In the genomic region with DNA sequence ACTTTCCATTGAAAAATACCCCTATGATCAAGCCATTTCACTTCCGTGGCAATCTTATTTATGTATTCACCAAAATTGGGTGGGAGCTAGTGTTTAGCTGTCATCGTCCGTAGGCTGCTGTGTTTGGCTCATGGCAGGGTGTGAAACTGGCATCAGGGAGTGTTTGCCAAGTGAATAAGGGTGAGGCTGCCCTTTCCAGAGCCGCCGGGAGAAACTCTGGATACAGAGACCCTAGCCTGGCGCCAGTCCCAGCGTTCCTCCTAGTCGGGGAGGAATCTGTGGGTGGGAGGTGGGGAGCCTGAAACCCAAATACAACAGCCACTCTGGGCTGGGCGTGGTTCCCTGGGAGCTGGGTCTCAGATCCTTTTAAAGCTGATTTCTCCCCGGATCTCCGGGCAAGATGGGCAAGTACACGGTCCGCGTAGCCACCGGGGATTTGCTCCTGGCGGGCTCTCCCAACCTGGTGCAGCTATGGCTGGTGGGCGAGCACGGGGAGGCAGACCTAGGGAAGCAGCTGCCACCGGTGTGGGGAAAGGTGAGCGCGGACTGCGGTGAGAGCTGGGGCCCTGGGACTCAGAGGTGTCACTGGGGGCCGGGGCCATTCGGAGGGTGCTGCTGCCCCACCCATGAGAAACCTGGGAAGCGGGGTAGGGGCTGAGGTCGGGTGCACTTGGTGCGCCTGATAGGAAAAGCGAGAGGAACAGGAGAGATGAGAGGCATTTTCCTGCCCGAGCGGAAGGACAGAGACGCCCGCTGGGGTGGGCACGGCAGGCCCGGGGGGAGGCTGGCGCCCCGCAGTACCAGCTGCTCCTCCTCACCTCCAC, we compare ENCODE assay signal across 16 cellular contexts.
DNase-seq lines count a peak whose midpoint lies in the region; ATAC-seq, FAIRE-seq and TF ChIP-seq lines count a peak whose summit lies in the region.
"Had no signal": no experiment of that assay in that cellular context is flagged by ENCODE, and none has a peak within 500 bp of the region (broad histone marks: within the 10 kb centered on the region; RNA-seq: fewer than 3 reads in every experiment).

No MANE protein-coding gene starts in this region.

- H3K23ac ChIP-seq in neuronal stem cell (ENCODE audit: low read depth, low read length, poor library complexity), result peak overlapping the region; percentile 13

- FAIRE-seq in bronchial epithelial cell (lab: Jason Lieb, UNC) (no peak), GM12892 (lab: Jason Lieb, UNC) (no peak)

- DNase-seq in GM23248, result no peak
- no peak for DNase-seq in bronchial epithelial cell (ENCODE audit: low read depth)
- no peak for DNase-seq in neuronal stem cell (ENCODE audit: low spot score)
- no peak for DNase-seq in GM12892 (ENCODE audit: insufficient read length)
- no peak for DNase-seq in psoas muscle
- DNase-seq: activated effector memory CD4-positive, alpha-beta T cell treated with Interleukin-2 at 50 U/mL for 16 hours; DMS79 treated with DMSO at 0.1 percent for 48 hours; midbrain; NCI-H1417 treated with DMSO at 0.1 percent for 48 hours; NCI-H526 treated with DMSO at 0.1 percent for 48 hours; Right ventricle myocardium superior; stimulated activated CD4-positive, alpha-beta T cell treated with anti-CD3 and anti-CD28 coated beads, Interleukin-12 subunit alpha, Interleukin-12 subunit beta, amount 100 ng/mL, for 4 hours had no signal

- H2BK5ac ChIP-seq in neuronal stem cell (ENCODE audit: low read length), result no peak overlapping the region

- H4K8ac ChIP-seq in neuronal stem cell (ENCODE audit: low read depth, low read length), result no peak overlapping the region

- H3K4me1 ChIP-seq in GM23248 (ENCODE audit: insufficient read depth) (no peaks in the 10 kb centered on the region), iPS-15b (ENCODE audit: control insufficient read depth, insufficient read depth, low read length) (no peaks in the 10 kb centered on the region), neuronal stem cell (ENCODE audit: control insufficient read depth in 2 of 2, insufficient read depth in 1 of 2, low read depth in 1 of 2, low read length in 2 of 2) (peaks cover 3 to 6% of the 10 kb centered on the region in 2 donors), psoas muscle (no peaks in the 10 kb centered on the region)

- no peak overlapping the region for H3K4ac ChIP-seq in neuronal stem cell (ENCODE audit: low read length)

- ATAC-seq in HG03175 (IDR thresholded peaks at IDR 0.05; ENCODE audit: unreplicated experiment) (no peak), GM21786 (IDR thresholded peaks at IDR 0.05; ENCODE audit: unreplicated experiment) (no peak), psoas muscle (no peak)
- ATAC-seq: activated naive CD8-positive, alpha-beta T cell treated with anti-CD3 and anti-CD28 coated beads, Interleukin-2, amount 50 U/mL, for 24 hours had no signal

- in situ Hi-C loops in GM23248 (cut with MboI), result no loop called here

- no peaks in the 10 kb centered on the region for H3K79me2 ChIP-seq in GM23248 (ENCODE audit: insufficient read depth)

- H3K79me1 ChIP-seq in neuronal stem cell (ENCODE audit: low read depth, low read length), result no peaks in the 10 kb centered on the region

- no peak overlapping the region for H4K91ac ChIP-seq in neuronal stem cell (ENCODE audit: low read depth, low read length, poor library complexity)

- no peaks in the 10 kb centered on the region for H3K9me2 ChIP-seq in GM23248 (ENCODE audit: insufficient read depth)

- H3K4me2 ChIP-seq in GM23248 (ENCODE audit: unreplicated experiment) (peak overlapping the region; percentile 23), neuronal stem cell (ENCODE audit: insufficient read depth, low read length, poor library complexity, severe bottlenecking) (peak overlapping the region; percentile 73)

- peak overlapping the region; percentile 28 for H3K14ac ChIP-seq in neuronal stem cell (ENCODE audit: low read length)

- peak overlapping the region; percentile 69 for H3K18ac ChIP-seq in neuronal stem cell (ENCODE audit: low read length)

- WGBS in GM23248 (ENCODE audit: low coverage in 1 of 2, low lambda C conversion rate in 2 of 2, missing lambda C conversion rate in 2 of 2), 2 experiments, result 3% methylated on average over 35 to 36 of the region's 36 CpGs
- WGBS in neuronal stem cell (ENCODE audit: extremely low coverage in 2 of 2, insufficient read length in 2 of 2, insufficient replicate concordance in 1 of 2), 2 donors, result no CpG with 5 or more reads among the region's 36 CpGs
- whole genome bisulfite sequencing in psoas muscle, 3 donors, result 9 to 12% (median 9%) methylated on average over 32 to 36 of the region's 36 CpGs

- no peak overlapping the region for H2BK12ac ChIP-seq in neuronal stem cell (ENCODE audit: low read length)

- TF ChIP-seq CTCF in bronchial epithelial cell (IDR thresholded peaks at IDR 0.05; ENCODE audit: insufficient read depth, low read length, severe bottlenecking) (no peak), psoas muscle (IDR thresholded peaks at IDR 0.05) (no peak)

- H3F3A ChIP-seq in GM23248 (ENCODE audit: insufficient read depth), result no peaks in the 10 kb centered on the region

- H3K27me3 ChIP-seq in GM23248 (replicated peaks; ENCODE audit: insufficient read depth) (peaks cover 79% of the 10 kb centered on the region), bronchial epithelial cell (ENCODE audit: control insufficient read depth, insufficient read depth, low read length) (peaks cover 3% of the 10 kb centered on the region), iPS-15b (ENCODE audit: control insufficient read depth, insufficient read depth, low read length) (no peaks in the 10 kb centered on the region), neuronal stem cell (ENCODE audit: control insufficient read depth in 3 of 3, insufficient read depth in 3 of 3, low read depth in 1 of 3, low read length in 3 of 3) (peaks cover 0 to 53% (median 3%) of the 10 kb centered on the region in 3 experiments), psoas muscle (ENCODE audit: insufficient read depth in 3 of 3, low read length in 2 of 3) (peaks cover 0 to 42% (median 11%) of the 10 kb centered on the region in 3 donors)

- H4K20me1 ChIP-seq in GM23248 (ENCODE audit: insufficient read depth), result no peaks in the 10 kb centered on the region

- peak overlapping the region; percentile 29 for H2AK5ac ChIP-seq in neuronal stem cell (ENCODE audit: low read depth, low read length)

- H2BK120ac ChIP-seq in neuronal stem cell (ENCODE audit: low read depth, low read length), result peak overlapping the region; percentile 20

- H3K9me3 ChIP-seq in GM23248 (ENCODE audit: low read depth) (no peaks in the 10 kb centered on the region), iPS-15b (ENCODE audit: control insufficient read depth, insufficient read depth, low read length) (no peaks in the 10 kb centered on the region), neuronal stem cell (replicated peaks in 1 of 2; ENCODE audit: control insufficient read depth in 2 of 2, insufficient read depth in 1 of 2, low read depth in 1 of 2, low read length in 2 of 2) (no peaks in the 10 kb centered on the region), psoas muscle (no peaks in the 10 kb centered on the region)

- intact Hi-C loops in psoas muscle (cut with DNase I), result no loop called here

- H3K9ac ChIP-seq in GM23248 (no peak overlapping the region), iPS-15b (ENCODE audit: low read depth, low read length) (no peak overlapping the region), neuronal stem cell (ENCODE audit: low read depth, low read length, poor library complexity) (no peak overlapping the region)

- H3K4me3 ChIP-seq in GM23248, result no peak overlapping the region
- peak overlapping the region; percentile 8 for H3K4me3 ChIP-seq in bronchial epithelial cell (ENCODE audit: low read depth, low read length)
- H3K4me3 ChIP-seq in iPS-15b (ENCODE audit: low read depth, low read length), result peak overlapping the region; percentile 32
- H3K4me3 ChIP-seq in neuronal stem cell (ENCODE audit: low read length in 2 of 2), result peak overlapping the region in 1 of 2 donors; percentile 71
- no peak overlapping the region for H3K4me3 ChIP-seq in psoas muscle

- TF ChIP-seq POLR2A in GM12892 (IDR thresholded peaks at IDR 0.05; ENCODE audit: low read depth, low read length), result no peak

- H3K36me3 ChIP-seq in GM23248 (ENCODE audit: low read depth), result no peaks in the 10 kb centered on the region
- peaks cover 4% of the 10 kb centered on the region for H3K36me3 ChIP-seq in bronchial epithelial cell (ENCODE audit: control insufficient read depth, insufficient read depth, low read length)
- H3K36me3 ChIP-seq in iPS-15b (ENCODE audit: control insufficient read depth, insufficient read depth, low read length), result peaks cover 13% of the 10 kb centered on the region
- H3K36me3 ChIP-seq in neuronal stem cell (replicated peaks in 1 of 2; ENCODE audit: control insufficient read depth in 2 of 2, insufficient read depth in 2 of 2, low read length in 2 of 2), result peaks cover 0 to 2% of the 10 kb centered on the region in 2 donors
- H3K36me3 ChIP-seq in psoas muscle (ENCODE audit: insufficient read depth in 1 of 2, low read depth in 1 of 2), result no peaks in the 10 kb centered on the region

- H2BK15ac ChIP-seq in neuronal stem cell (ENCODE audit: low read length), result no peak overlapping the region

- H2AFZ ChIP-seq in GM23248 (no peak overlapping the region), neuronal stem cell (ENCODE audit: low read length) (peak overlapping the region; percentile 40)

- no peak overlapping the region for H3K27ac ChIP-seq in GM23248
- H3K27ac ChIP-seq in neuronal stem cell (replicated peaks; ENCODE audit: low read length), result no peak overlapping the region
- no peak overlapping the region for H3K27ac ChIP-seq in psoas muscle

Comparison
In these comparisons a context has a peak if more than half of its experiments do, and no peak if none do; other contexts are left out.
1. H3K4me3 ChIP-seq: peak in bronchial epithelial cell (single experiment) and iPS-15b (single experiment); none in GM23248 (single experiment) and psoas muscle (single experiment).